Comparison of ENCODE assay signal across 10 cellular contexts in the genomic region with DNA sequence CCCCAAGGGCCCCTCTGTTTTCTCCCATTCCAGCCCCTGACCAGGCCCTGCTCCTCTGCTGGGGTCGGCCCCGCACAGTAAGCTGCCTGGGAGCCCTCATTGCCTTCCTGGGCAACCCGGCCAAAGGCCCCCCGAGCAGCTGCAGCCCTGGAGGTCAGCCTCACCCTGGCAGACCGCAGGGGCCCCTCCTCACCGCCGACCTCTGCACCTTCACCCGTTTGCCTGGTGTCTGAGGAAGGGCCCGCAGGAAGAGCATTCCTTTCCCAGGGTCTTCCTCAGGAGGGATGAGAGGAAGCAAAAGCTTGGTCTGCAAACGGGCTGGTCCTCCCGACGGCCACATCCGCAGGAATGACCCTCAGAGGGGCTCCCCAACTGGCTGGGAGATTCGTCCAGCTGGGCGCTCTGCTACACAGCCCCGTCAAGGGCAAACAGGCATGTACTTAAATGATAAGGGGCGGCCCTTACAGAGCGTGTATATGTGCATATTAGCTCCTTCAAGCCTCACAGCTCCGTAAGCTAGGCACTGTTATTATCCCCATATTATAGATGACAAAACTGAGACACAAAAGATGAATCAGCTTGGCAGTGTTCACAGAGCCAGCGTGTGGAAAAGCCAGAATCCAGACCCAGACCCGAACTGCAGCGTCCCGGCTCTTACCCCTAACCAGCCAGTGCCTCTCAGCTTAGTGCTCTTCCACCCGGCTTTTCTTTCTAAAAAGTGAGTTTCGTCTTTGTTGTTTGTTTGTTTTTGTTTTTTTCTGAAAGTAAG. TPM values are rescaled to one million over a fixed set of nuclear protein-coding genes. Genes with fewer than 3 reads are reported as not detected.
DNase-seq lines count a peak whose midpoint lies in the region; ATAC-seq, FAIRE-seq and TF ChIP-seq lines count a peak whose summit lies in the region.
"Had no signal": no experiment of that assay in that cellular context is flagged by ENCODE, and none has a peak within 500 bp of the region (broad histone marks: within the 10 kb centered on the region; RNA-seq: fewer than 3 reads in every experiment).

No MANE protein-coding gene starts in this region.

- DNase-seq in activated T-cell treated with anti-CD3 and anti-CD28 coated beads, Interleukin-2, amount 50 U/mL, for 4 hours, result no peak
- no peak for DNase-seq in activated T-cell treated with anti-CD3 and anti-CD28 coated beads, Interleukin-2, amount 50 U/mL, for 1 hour
- DNase-seq in K562 (ENCODE audit: extremely low read depth in 1 of 4, low spot score in 3 of 4) (no peak), left kidney (ENCODE audit: low read depth, low spot score) (peak; percentile 43), thoracic aorta (ENCODE audit: low spot score) (no peak), GM10266 (ENCODE audit: extremely low spot score) (no peak), GM12891 (ENCODE audit: insufficient read length, low spot score) (no peak)
- DNase-seq: mucosa of descending colon had no signal

- H2AFZ ChIP-seq in K562 (ENCODE audit: low read depth, low read length), result no peak overlapping the region

- no peaks in the 10 kb centered on the region for H4K20me1 ChIP-seq in K562 (replicated peaks; ENCODE audit: control insufficient read depth, insufficient read depth, low read length)

- H3K27ac ChIP-seq in K562 (ENCODE audit: extremely low read depth, low read depth, low read length) (no peak overlapping the region), thoracic aorta (peak overlapping the region; percentile 98 to 99)

- peak overlapping the region; percentile 46 for H3K4me3 Mint-ChIP-seq in activated T-cell treated with anti-CD3 and anti-CD28 coated beads, Interleukin-2, amount 50 U/mL, for 4 hours

- peaks cover 19 to 39% of the 10 kb centered on the region in 2 experiments for H3K27me3 ChIP-seq in K562 (ENCODE audit: control insufficient read depth in 2 of 2, insufficient read depth in 2 of 2, low read length in 2 of 2)
- H3K27me3 ChIP-seq in thoracic aorta (replicated peaks; ENCODE audit: insufficient read depth), result no peaks in the 10 kb centered on the region

- H3K4me2 ChIP-seq in K562 (ENCODE audit: insufficient read depth, low read length), result no peak overlapping the region

- TF ChIP-seq POLR2A in K562 (conservative IDR thresholded peaks at IDR 0.05), result no peak
- no peak for TF ChIP-seq POLR2A in GM12891 (IDR thresholded peaks at IDR 0.05; ENCODE audit: low read depth, low read length)

- CTCF ChIA-PET in K562 (lab: Yijun Ruan, JAX; ENCODE audit: low intra/inter-chr PET ratio), result no interaction called here

- no peak for TF ChIP-seq CTCF in K562 (IDR thresholded peaks at IDR 0.05 in 2 of 3, conservative IDR thresholded peaks at IDR 0.05 in 1 of 3; ENCODE audit: insufficient read depth in 2 of 3, low read depth in 1 of 3, low read length in 3 of 3)
- no peak for TF ChIP-seq CTCF in thoracic aorta (IDR thresholded peaks at IDR 0.05)
- TF ChIP-seq CTCF in GM10266 (IDR thresholded peaks at IDR 0.05; ENCODE audit: control insufficient read depth, insufficient read depth, low read depth, missing control alignments), result no peak

- no peak for TF ChIP-seq EP300 in K562 (IDR thresholded peaks at IDR 0.05; ENCODE audit: low read length)

- no peak for TF ChIP-seq RAD21 in K562 (CRISPR knock-in tag; conservative IDR thresholded peaks at IDR 0.05 in 1 of 2, IDR thresholded peaks at IDR 0.05 in 1 of 2)

- no peak for ATAC-seq in activated T-cell treated with anti-CD3 and anti-CD28 coated beads, Interleukin-2, amount 50 U/mL, for 4 hours
- ATAC-seq in K562 (peak; percentile 64), thoracic aorta (ENCODE audit: insufficient number of reproducible peaks, low FRiP score, low read depth) (no peak), GM18868 (IDR thresholded peaks at IDR 0.05; ENCODE audit: unreplicated experiment) (no peak)

- in situ Hi-C loops in K562 (cut with MboI), result no loop called here

- no peaks in the 10 kb centered on the region for H3K9me3 Mint-ChIP-seq in activated T-cell treated with anti-CD3 and anti-CD28 coated beads, Interleukin-2, amount 50 U/mL, for 4 hours

- 6% methylated on average over 25 of the region's 25 CpGs for WGBS in K562 (ENCODE audit: insufficient coverage, low coverage, missing lambda C conversion rate)

- H3K4me1 ChIP-seq in K562 (replicated peaks in 1 of 2; ENCODE audit: control insufficient read depth in 2 of 2, insufficient read depth in 2 of 2, low read length in 2 of 2), result peaks cover 0 to 13% of the 10 kb centered on the region in 2 experiments; a peak in 3 of 5 replicates
- peaks cover 34 to 73% of the 10 kb centered on the region in 2 donors for H3K4me1 ChIP-seq in thoracic aorta (ENCODE audit: control insufficient read depth in 1 of 2, low read depth in 2 of 2)

- peaks cover 33% of the 10 kb centered on the region for H3K4me1 Mint-ChIP-seq in activated T-cell treated with anti-CD3 and anti-CD28 coated beads, Interleukin-2, amount 50 U/mL, for 4 hours (ENCODE audit: low read depth)

- H3K4me3 ChIP-seq in K562, result no peak overlapping the region
- peak overlapping the region; percentile 38 for H3K4me3 ChIP-seq in thoracic aorta
- H3K4me3 ChIP-seq: mucosa of descending colon had no signal

- no peaks in the 10 kb centered on the region for H3K36me3 Mint-ChIP-seq in activated T-cell treated with anti-CD3 and anti-CD28 coated beads, Interleukin-2, amount 50 U/mL, for 4 hours (ENCODE audit: insufficient read depth)

- no peaks in the 10 kb centered on the region for H3K79me2 ChIP-seq in K562 (ENCODE audit: control insufficient read depth, insufficient read depth, low read length)

- POLR2A ChIA-PET in K562 (lab: Yijun Ruan, JAX), result interaction anchor here (0.7 to 1.7 kb wide), 4 partner anchors 9 to 42 kb away, joined by 3 to 6 read pairs (median 4); no protein-coding TSS in a partner anchor

- H3K36me3 ChIP-seq in K562 (ENCODE audit: control insufficient read depth, insufficient read depth, low read length), result no peaks in the 10 kb centered on the region
- no peaks in the 10 kb centered on the region for H3K36me3 ChIP-seq in thoracic aorta

- H3K9me3 ChIP-seq in K562 (replicated peaks; ENCODE audit: control insufficient read depth, insufficient read depth, low read depth, low read length) (no peaks in the 10 kb centered on the region), thoracic aorta (no peaks in the 10 kb centered on the region)
- H3K9me3 ChIP-seq: mucosa of descending colon had no signal

- H3K9me1 ChIP-seq in K562 (ENCODE audit: control insufficient read depth, insufficient read depth, low read length), result no peaks in the 10 kb centered on the region

- intact Hi-C loops in K562 (cut with micrococcal nuclease), result no loop called here

- peaks cover 7% of the 10 kb centered on the region for H3K27me3 Mint-ChIP-seq in activated T-cell treated with anti-CD3 and anti-CD28 coated beads, Interleukin-2, amount 50 U/mL, for 4 hours (ENCODE audit: low read depth)

- peak overlapping the region in 1 of 2 experiments; percentile 74; a peak in 2 of 4 replicates for H3K9ac ChIP-seq in K562 (ENCODE audit: insufficient read depth in 1 of 2, low read depth in 2 of 2, low read length in 2 of 2)

- BruUV-seq in K562 (replicated peaks; lab: Mats Ljungman, UMichigan), result no TSS peak

- FAIRE-seq in K562 (lab: Jason Lieb, UNC), result no peak
- no peak for FAIRE-seq in GM12891 (lab: Jason Lieb, UNC)
- FAIRE-seq: GM18507 had no signal

RNA-seq across cellular contexts. Expression of gene SLC4A1AP, which starts 52.8 kb away (rescaled TPM):
- total RNA-seq in activated T-cell treated with anti-CD3 and anti-CD28 coated beads, Interleukin-2, amount 50 U/mL, for 4 hours, result 10 to 100 TPM; 32.7 to 37.5 (median 32.7) TPM
- total RNA-seq in K562 (2011; cell fraction: chromatin; rRNA removed; ENCODE audit: low replicate concordance), result 12.6 and 30.6 TPM in 2 replicates
- total RNA-seq in K562 (2011; cell fraction: nucleolus; rRNA removed), result 8.3 and 9.2 TPM in 2 replicates
- total RNA-seq in K562 (2011; cell fraction: nucleoplasm; rRNA removed), result 13.4 and 13.7 TPM in 2 replicates
- 33.0 and 35.9 TPM in 2 replicates for total RNA-seq in K562 (2014; rRNA removed)
- 35.3 and 38.5 TPM in 2 replicates for total RNA-seq in K562 (2014; rRNA removed; fragmentation: Illumina TruSeq; extraction: Trizol)
- total RNA-seq in K562 (2015; rRNA removed; fragmentation: Illumina TruSeq; extraction: Trizol), result 36.1 and 40.5 TPM in 2 replicates
- total RNA-seq in K562 (2021), result 23.4 and 25.6 TPM in 2 replicates
- polyA plus RNA-seq in K562 (2011; rRNA removed), result 14.8 and 16.6 TPM in 2 replicates
- polyA plus RNA-seq in K562 (2011; cell fraction: cytosol; rRNA removed), result 9.9 and 13.5 TPM in 2 replicates
- polyA plus RNA-seq in K562 (2011; cell fraction: nucleus; rRNA removed), result 10.7 and 11.9 TPM in 2 replicates
- polyA plus RNA-seq in K562 (2012), result 21.8 and 23.1 TPM in 2 replicates
- 36.2 and 39.9 TPM in 2 replicates for polyA plus RNA-seq in K562 (2014; fragmentation: Illumina TruSeq; extraction: Trizol)
- polyA plus RNA-seq in K562 (2014; fragmentation: Nextera tagmentation; extraction: Ambion mirVana), result 10 to 100 TPM in 1 of 2 experiments, 1 to 10 TPM in 1; 8.1 to 13.3 TPM
- 33.7 and 37.0 TPM in 2 replicates for polyA plus RNA-seq in K562 (2014; rRNA removed)
- 15.4 and 15.9 TPM in 2 replicates for polyA minus RNA-seq in K562 (2011; rRNA and poly(A)+ RNA removed)
- 9.6 and 13.6 TPM in 2 replicates for polyA minus RNA-seq in K562 (2011; cell fraction: cytosol; rRNA and poly(A)+ RNA removed)
- polyA minus RNA-seq in K562 (2011; cell fraction: nucleus; rRNA and poly(A)+ RNA removed), result 8.3 and 14.3 TPM in 2 replicates
- total RNA-seq in thoracic aorta, result 10 to 100 TPM; 19.8 to 23.7 TPM
- 16.6 TPM for polyA plus RNA-seq in GM12891 (2012; ENCODE audit: low read depth, missing spikeins)

RNA-seq across cellular contexts. Expression of gene SUPT7L, which starts 53.1 kb away (rescaled TPM):
- total RNA-seq in activated T-cell treated with anti-CD3 and anti-CD28 coated beads, Interleukin-2, amount 50 U/mL, for 4 hours, result 10 to 100 TPM; 23.6 to 31.4 (median 28.1) TPM
- 36.5 and 68.4 TPM in 2 replicates for total RNA-seq in K562 (2011; cell fraction: chromatin; rRNA removed; ENCODE audit: low replicate concordance)
- 43.0 and 53.8 TPM in 2 replicates for total RNA-seq in K562 (2011; cell fraction: nucleolus; rRNA removed)
- 48.5 and 58.2 TPM in 2 replicates for total RNA-seq in K562 (2011; cell fraction: nucleoplasm; rRNA removed)
- total RNA-seq in K562 (2014; rRNA removed) (22.0 and 28.6 TPM in 2 replicates), K562 (2014; rRNA removed; fragmentation: Illumina TruSeq; extraction: Trizol) (39.6 and 40.3 TPM in 2 replicates), K562 (2015; rRNA removed; fragmentation: Illumina TruSeq; extraction: Trizol) (39.6 and 40.2 TPM in 2 replicates), K562 (2021) (38.1 and 38.6 TPM in 2 replicates), thoracic aorta (10 to 100 TPM; 30.3 to 34.4 TPM)
- polyA plus RNA-seq in K562 (2011; rRNA removed) (72.8 and 82.6 TPM in 2 replicates), K562 (2014; fragmentation: Illumina TruSeq; extraction: Trizol) (52.6 and 58.8 TPM in 2 replicates), K562 (2014; fragmentation: Nextera tagmentation; extraction: Ambion mirVana) (10 to 100 TPM; 25.1 to 40.1 TPM), K562 (2014; rRNA removed) (46.2 and 50.8 TPM in 2 replicates)
- polyA plus RNA-seq in K562 (2011; cell fraction: cytosol; rRNA removed), result 44.5 and 62.1 TPM in 2 replicates
- 185 and 214 TPM in 2 replicates for polyA plus RNA-seq in K562 (2011; cell fraction: nucleus; rRNA removed)
- polyA plus RNA-seq in K562 (2012), result 32.5 and 61.1 TPM in 2 replicates
- polyA minus RNA-seq in K562 (2011; rRNA and poly(A)+ RNA removed), result 40.4 and 42.9 TPM in 2 replicates
- 26.5 and 30.2 TPM in 2 replicates for polyA minus RNA-seq in K562 (2011; cell fraction: cytosol; rRNA and poly(A)+ RNA removed)
- 58.3 and 79.8 TPM in 2 replicates for polyA minus RNA-seq in K562 (2011; cell fraction: nucleus; rRNA and poly(A)+ RNA removed)
- 22.7 TPM for polyA plus RNA-seq in GM12891 (2012; ENCODE audit: low read depth, missing spikeins)

RNA-seq across cellular contexts. Expression of gene MRPL33, which starts 55.0 kb away (rescaled TPM):
- 10 to 100 TPM; 67.9 to 84.5 (median 68.4) TPM for total RNA-seq in activated T-cell treated with anti-CD3 and anti-CD28 coated beads, Interleukin-2, amount 50 U/mL, for 4 hours
- total RNA-seq in K562 (2011; cell fraction: chromatin; rRNA removed; ENCODE audit: low replicate concordance), result 4.3 and 21.6 TPM in 2 replicates
- total RNA-seq in K562 (2011; cell fraction: nucleolus; rRNA removed), result 5.8 and 10.7 TPM in 2 replicates
- total RNA-seq in K562 (2011; cell fraction: nucleoplasm; rRNA removed), result 21.6 and 30.1 TPM in 2 replicates
- 106 and 141 TPM in 2 replicates for total RNA-seq in K562 (2014; rRNA removed)
- total RNA-seq in K562 (2014; rRNA removed; fragmentation: Illumina TruSeq; extraction: Trizol), result 250 and 311 TPM in 2 replicates
- 198 and 226 TPM in 2 replicates for total RNA-seq in K562 (2015; rRNA removed; fragmentation: Illumina TruSeq; extraction: Trizol)
- total RNA-seq in K562 (2021), result 59.6 and 68.3 TPM in 2 replicates
- 49.0 and 79.0 TPM in 2 replicates for polyA plus RNA-seq in K562 (2011; rRNA removed)
- 7.8 and 22.0 TPM in 2 replicates for polyA plus RNA-seq in K562 (2011; cell fraction: cytosol; rRNA removed)
- polyA plus RNA-seq in K562 (2011; cell fraction: nucleus; rRNA removed), result 15.4 and 20.4 TPM in 2 replicates
- 59.8 and 170 TPM in 2 replicates for polyA plus RNA-seq in K562 (2012)
- polyA plus RNA-seq in K562 (2014; fragmentation: Illumina TruSeq; extraction: Trizol), result 152 and 173 TPM in 2 replicates
- polyA plus RNA-seq in K562 (2014; fragmentation: Nextera tagmentation; extraction: Ambion mirVana), result 100 to 1,000 TPM; 313 to 338 TPM
- 200 and 228 TPM in 2 replicates for polyA plus RNA-seq in K562 (2014; rRNA removed)
- 15.1 and 16.1 TPM in 2 replicates for polyA minus RNA-seq in K562 (2011; rRNA and poly(A)+ RNA removed)
- polyA minus RNA-seq in K562 (2011; cell fraction: cytosol; rRNA and poly(A)+ RNA removed), result 8.4 and 8.6 TPM in 2 replicates
- 10.0 and 21.0 TPM in 2 replicates for polyA minus RNA-seq in K562 (2011; cell fraction: nucleus; rRNA and poly(A)+ RNA removed)
- total RNA-seq in thoracic aorta, result 100 to 1,000 TPM in 1 of 2 donors, 10 to 100 TPM in 1; 99.5 to 118 TPM
- 148 TPM for polyA plus RNA-seq in GM12891 (2012; ENCODE audit: low read depth, missing spikeins)
